ENCODE assay signal across 12 cellular contexts in genomic region chr3:8882171-8882593, GRCh38.
DNase-seq lines count a peak whose midpoint lies in the region; ATAC-seq, FAIRE-seq and TF ChIP-seq lines count a peak whose summit lies in the region.
"Had no signal": no experiment of that assay in that cellular context is flagged by ENCODE, and none has a peak within 500 bp of the region (broad histone marks: within the 10 kb centered on the region; RNA-seq: fewer than 3 reads in every experiment).

No MANE protein-coding gene starts in this region.

- H4K8ac ChIP-seq in mesenchymal stem cell (ENCODE audit: low read length): peak overlapping the region; percentile 78

- H3K36me3 ChIP-seq in H7 (replicated peaks; ENCODE audit: control insufficient read depth, insufficient read depth, low read length): no peaks in the 10 kb centered on the region; the same call in none of the 2 replicates
- peaks cover 7 to 33% of the 10 kb centered on the region in 2 experiments for H3K36me3 ChIP-seq in mesenchymal stem cell (ENCODE audit: control insufficient read depth in 1 of 2, insufficient read depth in 2 of 2, low read depth in 1 of 2, low read length in 2 of 2)
- peaks cover 0 to 68% of the 10 kb centered on the region in 2 donors for H3K36me3 ChIP-seq in gastroesophageal sphincter
- H3K36me3 ChIP-seq in body of pancreas (replicated peaks in 1 of 2; ENCODE audit: insufficient read depth in 1 of 2, low read depth in 2 of 2): no peaks in the 10 kb centered on the region

- peak overlapping the region in 1 of 2 experiments; percentile 79 for H3K14ac ChIP-seq in mesenchymal stem cell (ENCODE audit: low read length in 2 of 2)

- H3K9ac ChIP-seq in mesenchymal stem cell (ENCODE audit: low read length): no peak overlapping the region

- H2BK5ac ChIP-seq in mesenchymal stem cell (ENCODE audit: low read depth, low read length, poor library complexity, severe bottlenecking): peak overlapping the region; percentile 74

- H3K27me3 ChIP-seq in H7 (ENCODE audit: control insufficient read depth, insufficient read depth, low read length) (no peaks in the 10 kb centered on the region), mesenchymal stem cell (ENCODE audit: control insufficient read depth in 1 of 2, insufficient read depth in 1 of 2, low read length in 2 of 2) (no peaks in the 10 kb centered on the region), gastroesophageal sphincter (no peaks in the 10 kb centered on the region), body of pancreas (no peaks in the 10 kb centered on the region)
- H3K27me3 ChIP-seq: spleen had no signal

- H3K4me3 ChIP-seq in H7 (ENCODE audit: insufficient read depth, low read depth, low read length) (no peak overlapping the region), mesenchymal stem cell (ENCODE audit: insufficient read depth in 1 of 2, low read depth in 1 of 2, low read length in 2 of 2) (no peak overlapping the region), gastroesophageal sphincter (no peak overlapping the region), body of pancreas (no peak overlapping the region)
- H3K4me3 ChIP-seq: spleen had no signal

- H3K4me1 Mint-ChIP-seq in T-helper 2 cell treated with Interferon-gamma antibody and Interleukin-4, amounts not matched to agents 5 μg/mL and 100 μg/mL, for 36 hours (ENCODE audit: low read depth): no peaks in the 10 kb centered on the region
- H3K4me1 Mint-ChIP-seq: CD14-positive monocyte had no signal

- FAIRE-seq in HTR-8/SVneo (lab: Jason Lieb, UNC): no peak

- H2BK12ac ChIP-seq in mesenchymal stem cell (ENCODE audit: low read length in 2 of 2): peak overlapping the region in 1 of 2 experiments; percentile 61

- H3K4me2 ChIP-seq in mesenchymal stem cell (ENCODE audit: low read length, poor library complexity, severe bottlenecking): no peak overlapping the region

- 34% methylated on average over 2 of the region's 3 CpGs for WGBS in mesenchymal stem cell
- 60% methylated on average over 2 of the region's 3 CpGs; no CpG with 5 or more reads in 1 of the 2 donors for WGBS in gastroesophageal sphincter (ENCODE audit: low coverage in 1 of 2), 2 donors
- WGBS in body of pancreas, 2 donors: 77 to 84% methylated on average over 3 of the region's 3 CpGs

- intact Hi-C loops in body of pancreas (cut with DNase I): no loop called here

- peak overlapping the region; percentile 96 for H3K27ac ChIP-seq in mesenchymal stem cell (ENCODE audit: low read length, poor library complexity, severe bottlenecking)
- H3K27ac ChIP-seq in gastroesophageal sphincter: no peak overlapping the region
- no peak overlapping the region for H3K27ac ChIP-seq in body of pancreas
- H3K27ac ChIP-seq: spleen had no signal

- H3K18ac ChIP-seq in mesenchymal stem cell (ENCODE audit: low read depth in 1 of 2, low read length in 2 of 2): peak overlapping the region; percentile 38 to 55

- H2AK5ac ChIP-seq in mesenchymal stem cell (ENCODE audit: low read length, severe bottlenecking): peak overlapping the region; percentile 100

- H3K4me1 ChIP-seq in mesenchymal stem cell (ENCODE audit: control insufficient read depth, insufficient read depth, low read depth, low read length) (peaks cover 13% of the 10 kb centered on the region), gastroesophageal sphincter (no peaks in the 10 kb centered on the region), body of pancreas (no peaks in the 10 kb centered on the region)

- H3K23ac ChIP-seq in mesenchymal stem cell (ENCODE audit: low read length in 2 of 2): no peak overlapping the region

- ATAC-seq in GM18907 (IDR thresholded peaks at IDR 0.05; ENCODE audit: unreplicated experiment): peak; percentile 83
- no peak for ATAC-seq in gastroesophageal sphincter
- ATAC-seq in body of pancreas: no peak

- H3K27me3 Mint-ChIP-seq in T-helper 2 cell treated with Interferon-gamma antibody and Interleukin-4, amounts not matched to agents 5 μg/mL and 100 μg/mL, for 36 hours (ENCODE audit: low read depth): no peaks in the 10 kb centered on the region

- no peak overlapping the region for H3K4ac ChIP-seq in mesenchymal stem cell (ENCODE audit: low read depth in 1 of 2, low read length in 2 of 2)

- no peak for TF ChIP-seq POLR2A in gastroesophageal sphincter (IDR thresholded peaks at IDR 0.05)
- TF ChIP-seq POLR2A in body of pancreas (IDR thresholded peaks at IDR 0.05): no peak

- no peaks in the 10 kb centered on the region for H3K9me3 Mint-ChIP-seq in T-helper 2 cell treated with Interferon-gamma antibody and Interleukin-4, amounts not matched to agents 5 μg/mL and 100 μg/mL, for 36 hours
- H3K9me3 Mint-ChIP-seq: activated naive CD4-positive, alpha-beta T cell treated with anti-CD3 and anti-CD28 coated beads for 36 hours had no signal

- DNase-seq in H7 (peak; percentile 40), HTR-8/SVneo (ENCODE audit: insufficient read length, low spot score) (peak; percentile 27), mesenchymal stem cell (no peak), body of pancreas (no peak)
- DNase-seq in T-helper 2 cell treated with Interferon-gamma antibody and Interleukin-4, amounts not matched to agents 5 μg/mL and 100 μg/mL, for 36 hours (ENCODE audit: low spot score): no peak
- DNase-seq in activated CD4-positive, alpha-beta T cell treated with anti-CD3 and anti-CD28 coated beads, Interleukin-2, amount 50 U/mL, for 48 hours: no peak
- DNase-seq: activated CD4-positive, alpha-beta T cell treated with anti-CD3 and anti-CD28 coated beads, Interleukin-2, amount 50 U/mL, for 4 hours; activated naive CD4-positive, alpha-beta T cell treated with anti-CD3 and anti-CD28 coated beads for 36 hours; spleen had no signal

- TF ChIP-seq CTCF in gastroesophageal sphincter (IDR thresholded peaks at IDR 0.05) (no peak), body of pancreas (IDR thresholded peaks at IDR 0.05) (no peak)

- H4K91ac ChIP-seq in mesenchymal stem cell (ENCODE audit: low read length): no peak overlapping the region

- no peak overlapping the region for H3K4me3 Mint-ChIP-seq in T-helper 2 cell treated with Interferon-gamma antibody and Interleukin-4, amounts not matched to agents 5 μg/mL and 100 μg/mL, for 36 hours
- H3K4me3 Mint-ChIP-seq: activated naive CD4-positive, alpha-beta T cell treated with anti-CD3 and anti-CD28 coated beads for 36 hours; CD14-positive monocyte had no signal

- peaks cover 4% of the 10 kb centered on the region for H3K9me3 ChIP-seq in mesenchymal stem cell (ENCODE audit: control insufficient read depth, low read length)
- no peaks in the 10 kb centered on the region for H3K9me3 ChIP-seq in gastroesophageal sphincter
- H3K9me3 ChIP-seq in body of pancreas: no peaks in the 10 kb centered on the region

- H2BK120ac ChIP-seq in mesenchymal stem cell (ENCODE audit: low read depth, low read length): no peak overlapping the region

- no peak overlapping the region for H3K27ac Mint-ChIP-seq in T-helper 2 cell treated with Interferon-gamma antibody and Interleukin-4, amounts not matched to agents 5 μg/mL and 100 μg/mL, for 36 hours
- H3K27ac Mint-ChIP-seq: activated naive CD4-positive, alpha-beta T cell treated with anti-CD3 and anti-CD28 coated beads for 36 hours had no signal

- peaks cover 35% of the 10 kb centered on the region for H3K36me3 Mint-ChIP-seq in T-helper 2 cell treated with Interferon-gamma antibody and Interleukin-4, amounts not matched to agents 5 μg/mL and 100 μg/mL, for 36 hours (ENCODE audit: low read depth)

- no peak overlapping the region for H2BK15ac ChIP-seq in mesenchymal stem cell (ENCODE audit: low read depth, poor library complexity, severe bottlenecking)

- no peak overlapping the region for H2AFZ ChIP-seq in mesenchymal stem cell (ENCODE audit: low read depth, low read length)

- peaks cover 7% of the 10 kb centered on the region for H3K79me1 ChIP-seq in mesenchymal stem cell (replicated peaks; ENCODE audit: low read length, poor library complexity, severe bottlenecking)

- TF ChIP-seq EP300 in gastroesophageal sphincter (IDR thresholded peaks at IDR 0.05): no peak

Comparison
In these comparisons a context has a peak if more than half of its experiments do, and no peak if none do; other contexts are left out.
1. DNase-seq: peak in H7 (single experiment) and HTR-8/SVneo (single experiment); none in mesenchymal stem cell (single experiment), body of pancreas (0 of 4), T-helper 2 cell treated with Interferon-gamma antibody and Interleukin-4, amounts not matched to agents 5 μg/mL and 100 μg/mL, for 36 hours (single experiment) and activated CD4-positive, alpha-beta T cell treated with anti-CD3 and anti-CD28 coated beads, Interleukin-2, amount 50 U/mL, for 48 hours (0 of 2).